ENCODE assay signal across 8 cellular contexts in genomic region chr19:13974073-13974472, GRCh38. TPM values are rescaled to one million over a fixed set of nuclear protein-coding genes. Genes with fewer than 3 reads are reported as not detected.
A peak's percentile ranks its signal among the peaks of the same experiment; 100 is the strongest.
DNase-seq lines count a peak whose midpoint lies in the region; ATAC-seq, FAIRE-seq and TF ChIP-seq lines count a peak whose summit lies in the region.
"Had no signal": no experiment of that assay in that cellular context is flagged by ENCODE, and none has a peak within 500 bp of the region (broad histone marks: within the 10 kb centered on the region; RNA-seq: fewer than 3 reads in every experiment).

No MANE protein-coding gene starts in this region.

- peak; percentile 84 for DNase-seq in HPDE6-E6E7 (ENCODE audit: extremely low spot score)
- DNase-seq in Peyer's patch = peak in 2 of 3 donors; percentile 73 to 77
- peak; percentile 93 for DNase-seq in cerebellar cortex (ENCODE audit: low spot score)
- DNase-seq in small intestine = peak; percentile 94
- DNase-seq in inferior parietal cortex (ENCODE audit: extremely low spot score) = no peak

- peaks cover 0 to 49% (median 0%) of the 10 kb centered on the region in 3 donors for H3K36me3 ChIP-seq in Peyer's patch
- peaks cover 0 to 9% of the 10 kb centered on the region in 2 donors for H3K36me3 ChIP-seq in small intestine (ENCODE audit: control insufficient read depth in 2 of 2, insufficient read depth in 2 of 2, low read length in 2 of 2)

- H3K4me1 ChIP-seq in Peyer's patch = peaks cover 0 to 3% (median under 1%) of the 10 kb centered on the region in 4 donors
- H3K4me1 ChIP-seq in small intestine (ENCODE audit: control insufficient read depth in 2 of 2, insufficient read depth in 1 of 2, low read depth in 1 of 2, low read length in 1 of 2) = no peaks in the 10 kb centered on the region

- WGBS in small intestine, 3 donors = 8 to 48% (median 32%) methylated on average over 12 of the region's 12 CpGs

- no peaks in the 10 kb centered on the region for H3K9me3 ChIP-seq in Peyer's patch
- no peaks in the 10 kb centered on the region for H3K9me3 ChIP-seq in small intestine (ENCODE audit: control insufficient read depth, low read depth)

- H3K27me3 ChIP-seq in Peyer's patch (no peaks in the 10 kb centered on the region), small intestine (ENCODE audit: control insufficient read depth in 2 of 2, insufficient read depth in 2 of 2, low read length in 2 of 2) (no peaks in the 10 kb centered on the region)

- FAIRE-seq in small intestine (lab: Jason Lieb, UNC) = no peak

- no peak for TF ChIP-seq POLR2A in Peyer's patch (IDR thresholded peaks at IDR 0.05)

- no peak overlapping the region for H3K4me3 ChIP-seq in Peyer's patch
- no peak overlapping the region for H3K4me3 ChIP-seq in small intestine (ENCODE audit: low read depth in 1 of 2, low read length in 2 of 2)

- H3K27ac ChIP-seq in Peyer's patch = peak overlapping the region in 1 of 4 donors; percentile 22
- peak overlapping the region; percentile 44 to 63 for H3K27ac ChIP-seq in small intestine (ENCODE audit: low read depth in 1 of 2, low read length in 1 of 2)
- H3K27ac ChIP-seq: VCaP had no signal

- ATAC-seq in HG02884 (IDR thresholded peaks at IDR 0.05; ENCODE audit: unreplicated experiment) (no peak), HG02610 (IDR thresholded peaks at IDR 0.05; ENCODE audit: unreplicated experiment) (no peak)

- no peak for TF ChIP-seq CTCF in Peyer's patch (IDR thresholded peaks at IDR 0.05)

RNA-seq across cellular contexts. Expression of gene DCAF15, which starts 21.8 kb away (rescaled TPM):
- 10 to 100 TPM; 15.8 to 64.4 (median 31.4) TPM for total RNA-seq in Peyer's patch
- 10 to 100 TPM; 14.1 to 26.8 (median 17.7) TPM for polyA plus RNA-seq in small intestine

RNA-seq across cellular contexts. Expression of gene RFX1, which starts 32.0 kb away (rescaled TPM):
- 10 to 100 TPM in 2 of 4 donors, 1 to 10 TPM in 2; 5.8 to 19.0 (median 9.6) TPM for total RNA-seq in Peyer's patch
- 1 to 10 TPM; 3.8 to 6.0 (median 4.9) TPM for polyA plus RNA-seq in small intestine

RNA-seq across cellular contexts. Expression of gene PODNL1, which starts 35.9 kb away (rescaled TPM):
- under 1 TPM in 1 of 4 donors, not detected in 3; 0.35 TPM for total RNA-seq in Peyer's patch
- 1 to 10 TPM in 1 of 3 donors, not detected in 2; 1.7 TPM for polyA plus RNA-seq in small intestine

RNA-seq across cellular contexts. Expression of gene RLN3, which starts 53.9 kb away (rescaled TPM):
- total RNA-seq in Peyer's patch = not detected
- not detected for polyA plus RNA-seq in small intestine

RNA-seq across cellular contexts. Expression of gene IL27RA, which starts 57.5 kb away (rescaled TPM):
- 1 to 10 TPM in 3 of 4 donors, under 1 TPM in 1; 0.85 to 7.4 (median 2.0) TPM for total RNA-seq in Peyer's patch
- polyA plus RNA-seq in small intestine = 1 to 10 TPM in 2 of 3 donors, under 1 TPM in 1; 0.45 to 4.9 (median 1.4) TPM
